Comparison of ENCODE assay signal across 8 cellular contexts in genomic region chr6:27250955-27251671, GRCh38. TPM values are rescaled to one million over a fixed set of nuclear protein-coding genes. Genes with fewer than 3 reads are reported as not detected.
DNase-seq lines count a peak whose midpoint lies in the region; TF ChIP-seq lines count a peak whose summit lies in the region.

No MANE protein-coding gene starts in this region.

- H3K9me3 ChIP-seq in GM23248 (ENCODE audit: low read depth), result no peaks in the 10 kb centered on the region
- H3K9me3 ChIP-seq in Karpas-422 (ENCODE audit: low read length), result no peaks in the 10 kb centered on the region
- H3K9me3 ChIP-seq in SU-DHL-6 (ENCODE audit: insufficient read depth, low read length), result no peaks in the 10 kb centered on the region
- H3K9me3 ChIP-seq in ascending aorta, result no peaks in the 10 kb centered on the region

- H3F3A ChIP-seq in GM23248 (ENCODE audit: insufficient read depth) (no peaks in the 10 kb centered on the region), SU-DHL-6 (ENCODE audit: insufficient read depth) (0 out of 2 replicates have a peak, but pooled peaks cover 13% of the 10 kb centered on the region)

- 3 to 4% methylated on average over 40 to 48 of the region's 48 CpGs for WGBS in GM23248 (ENCODE audit: low coverage in 1 of 2, low lambda C conversion rate in 2 of 2, missing lambda C conversion rate in 2 of 2), 2 experiments

- intact Hi-C loops in ascending aorta (cut with DNase I), result no loop called here

- no peak for TF ChIP-seq CTCF in SU-DHL-6 (IDR thresholded peaks at IDR 0.05; ENCODE audit: insufficient read depth, low read length, poor library complexity, severe bottlenecking)
- TF ChIP-seq CTCF in ascending aorta (IDR thresholded peaks at IDR 0.05), result no peak

- H4K20me1 ChIP-seq in GM23248 (ENCODE audit: insufficient read depth) (no peaks in the 10 kb centered on the region), Karpas-422 (ENCODE audit: insufficient read depth, low read depth, low read length) (no peaks in the 10 kb centered on the region), SU-DHL-6 (ENCODE audit: low read depth, low read length) (no peaks in the 10 kb centered on the region)

- in situ Hi-C loops in GM23248 (cut with MboI), result no loop called here

- H3K4me1 ChIP-seq in GM23248 (ENCODE audit: insufficient read depth) (no peaks in the 10 kb centered on the region), Karpas-422 (ENCODE audit: low read length) (peaks cover 4% of the 10 kb centered on the region), ascending aorta (peaks cover 7 to 15% of the 10 kb centered on the region in 2 donors)

- H3K4me3 ChIP-seq in GM23248, result peak overlapping the region; percentile 65
- peak overlapping the region; percentile 62; the same call in 1 of the 2 replicates for H3K4me3 ChIP-seq in Karpas-422 (ENCODE audit: low read length)
- H3K4me3 ChIP-seq in SU-DHL-6 (ENCODE audit: insufficient read depth, low read length, poor library complexity, severe bottlenecking), result peak overlapping the region; percentile 88
- H3K4me3 ChIP-seq in ascending aorta, result peak overlapping the region; percentile 53 to 76

- H3K27ac ChIP-seq in GM23248, result no peak overlapping the region
- H3K27ac ChIP-seq in Karpas-422 (ENCODE audit: low read length), result no peak overlapping the region
- peak overlapping the region; percentile 36 for H3K27ac ChIP-seq in SU-DHL-6 (ENCODE audit: low read depth, low read length)
- no peak overlapping the region for H3K27ac ChIP-seq in ascending aorta

- H3K9me2 ChIP-seq in GM23248 (ENCODE audit: insufficient read depth) (no peaks in the 10 kb centered on the region), Karpas-422 (replicated peaks; ENCODE audit: insufficient read depth, low read length) (no peaks in the 10 kb centered on the region), SU-DHL-6 (replicated peaks; ENCODE audit: insufficient read depth, low read length) (no peaks in the 10 kb centered on the region)

- H3K36me3 ChIP-seq in GM23248 (ENCODE audit: low read depth) (no peaks in the 10 kb centered on the region), Karpas-422 (ENCODE audit: insufficient read depth, low read length) (no peaks in the 10 kb centered on the region), SU-DHL-6 (ENCODE audit: low read length) (no peaks in the 10 kb centered on the region), ascending aorta (no peaks in the 10 kb centered on the region)

- H3K9ac ChIP-seq in GM23248, result no peak overlapping the region
- peak overlapping the region; percentile 62 for H3K9ac ChIP-seq in Karpas-422 (ENCODE audit: low read length)
- peak overlapping the region; percentile 72 for H3K9ac ChIP-seq in SU-DHL-6 (ENCODE audit: low read length)

- H3K4me2 ChIP-seq in GM23248 (ENCODE audit: unreplicated experiment) (peak overlapping the region; percentile 80), Karpas-422 (ENCODE audit: low read depth, low read length, poor library complexity, severe bottlenecking) (peak overlapping the region; percentile 64), SU-DHL-6 (ENCODE audit: low read depth, low read length, poor library complexity, severe bottlenecking) (peak overlapping the region; percentile 61)

- H3K27me3 ChIP-seq in GM23248 (replicated peaks; ENCODE audit: insufficient read depth) (peaks cover 82% of the 10 kb centered on the region), Karpas-422 (ENCODE audit: low read length) (no peaks in the 10 kb centered on the region), SU-DHL-6 (ENCODE audit: low read length) (no peaks in the 10 kb centered on the region), ascending aorta (no peaks in the 10 kb centered on the region)

- peak; percentile 67 for DNase-seq in EL
- DNase-seq in GM23248, result peak; percentile 35
- DNase-seq in Karpas-422, result peak; percentile 77
- peak in 1 of 2 donors; percentile 78 for DNase-seq in ascending aorta (ENCODE audit: low spot score in 2 of 2)
- DNase-seq in inferior parietal cortex (ENCODE audit: extremely low spot score), result peak; percentile 47
- peak; percentile 43 to 59 for DNase-seq in stimulated activated CD4-positive, alpha-beta T cell treated with anti-CD3 and anti-CD28 coated beads, Interleukin-1b, Interleukin-23, amount 100 ng/mL, for 4 hours (ENCODE audit: low read depth in 2 of 2)
- no peak for DNase-seq in dermis blood vessel endothelial cell

- H3K79me2 ChIP-seq in GM23248 (ENCODE audit: insufficient read depth) (no peaks in the 10 kb centered on the region), Karpas-422 (ENCODE audit: low read length) (no peaks in the 10 kb centered on the region), SU-DHL-6 (ENCODE audit: insufficient read depth, low read length) (no peaks in the 10 kb centered on the region)

- H2AFZ ChIP-seq in GM23248 (peak overlapping the region; percentile 67), Karpas-422 (ENCODE audit: low read length) (peak overlapping the region; percentile 81; the same call in 1 of the 2 replicates), SU-DHL-6 (ENCODE audit: low read depth, low read length, severe bottlenecking) (peak overlapping the region; percentile 100)

RNA-seq across cellular contexts. Expression of gene PRSS16, which starts 3.6 kb away (rescaled TPM):
- 0.86 TPM in 1 of 2 replicates, not detected in the other for total RNA-seq in GM23248 (2014; rRNA removed; shearing (Covaris generic))
- polyA plus RNA-seq in GM23248 (2016; fragmentation: Nextera tagmentation; extraction: Ambion mirVana), result 0.20 TPM in 1 of 2 replicates, not detected in the other
- 0.94 TPM in 1 of 2 replicates, not detected in the other for total RNA-seq in Karpas-422 (2014; rRNA removed; shearing (Covaris generic); ENCODE audit: low replicate concordance)
- total RNA-seq in ascending aorta (not detected), dermis blood vessel endothelial cell (0.14 TPM in 1 of 2 replicates, not detected in the other)
